In the genomic region with DNA sequence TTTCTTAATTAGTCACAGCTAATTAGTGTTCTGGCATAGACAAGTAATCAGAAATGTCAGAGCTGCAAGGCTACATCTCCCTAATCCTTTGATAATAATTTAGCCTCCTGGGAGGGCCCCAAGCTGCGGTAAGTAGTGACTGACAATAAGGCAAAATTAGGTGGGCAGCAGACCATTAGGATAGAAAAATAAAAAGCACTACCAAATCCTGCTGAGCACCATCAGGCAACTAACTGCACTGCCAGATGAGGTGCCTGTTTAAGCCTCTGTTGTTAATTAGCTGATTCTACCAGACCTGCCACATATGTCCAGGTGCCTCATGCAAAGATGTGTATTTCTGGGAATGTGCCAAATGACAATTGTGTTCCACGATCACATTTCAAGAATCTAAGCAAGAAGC, we compare ENCODE assay signal across 21 cellular contexts. TPM values are rescaled to one million over a fixed set of nuclear protein-coding genes. Genes with fewer than 3 reads are reported as not detected.
"Had no signal": no experiment of that assay in that cellular context is flagged by ENCODE, and none has a peak within 500 bp of the region (broad histone marks: within the 10 kb centered on the region; RNA-seq: fewer than 3 reads in every experiment).

No MANE protein-coding gene starts in this region.

- H3K4me3 ChIP-seq: body of pancreas, gastrocnemius medialis, heart right ventricle, left lung had no signal

- H3K9me3 ChIP-seq: body of pancreas, gastrocnemius medialis, heart right ventricle, left lung had no signal

- DNase-seq: activated CD4-positive, alpha-beta T cell treated with anti-CD3 and anti-CD28 coated beads, Interleukin-2, amount 10 ng/mL, durations not matched to agents 24 days and 14 days; amniotic stem cell; body of pancreas; central memory CD4-positive, alpha-beta T cell; cortex of kidney; effector memory CD4-positive, alpha-beta T cell; gastrocnemius medialis; heart right ventricle; left lung; natural killer cell; occipital lobe; stimulated activated CD4-positive, alpha-beta T cell treated with anti-CD3 and anti-CD28 coated beads, Interleukin-12 subunit alpha, Interleukin-12 subunit beta, amount 100 ng/mL, for 4 hours; stimulated activated naive CD4-positive, alpha-beta T cell treated with Interleukin-2 at 50 U/mL for 16 hours; trophoblast cell had no signal

- H3K27me3 Mint-ChIP-seq: activated CD4-positive, alpha-beta T cell treated with anti-CD3 and anti-CD28 coated beads, Interleukin-2, amount 10 ng/mL, durations not matched to agents 24 days and 14 days; memory B cell had no signal

- H3K4me3 Mint-ChIP-seq: activated CD4-positive, alpha-beta T cell treated with anti-CD3 and anti-CD28 coated beads, Interleukin-2, amount 10 ng/mL, durations not matched to agents 24 days and 14 days; memory B cell; natural killer cell had no signal

- H3K9me3 Mint-ChIP-seq: activated CD4-positive, alpha-beta T cell treated with anti-CD3 and anti-CD28 coated beads, Interleukin-2, amount 10 ng/mL, durations not matched to agents 24 days and 14 days; memory B cell had no signal

- H3K27ac Mint-ChIP-seq: activated CD4-positive, alpha-beta T cell treated with anti-CD3 and anti-CD28 coated beads, Interleukin-2, amount 10 ng/mL, durations not matched to agents 24 days and 14 days; activated naive CD4-positive, alpha-beta T cell treated with anti-CD3 and anti-CD28 coated beads, Interleukin-2, amount 50 U/mL, for 72 hours; memory B cell; natural killer cell had no signal

- H3K4me1 ChIP-seq: body of pancreas, gastrocnemius medialis, heart right ventricle, left lung had no signal

- H3K27ac ChIP-seq: body of pancreas, epithelial cell of prostate, gastrocnemius medialis, heart right ventricle, left lung, VCaP had no signal

- H3K27me3 ChIP-seq: body of pancreas, gastrocnemius medialis, heart right ventricle, left lung had no signal

- H3K36me3 Mint-ChIP-seq: activated naive CD4-positive, alpha-beta T cell treated with anti-CD3 and anti-CD28 coated beads, Interleukin-2, amount 50 U/mL, for 72 hours; memory B cell; natural killer cell had no signal

- H3K36me3 ChIP-seq: gastrocnemius medialis, heart right ventricle, left lung had no signal

- ATAC-seq: activated naive CD4-positive, alpha-beta T cell treated with anti-CD3 and anti-CD28 coated beads, Interleukin-2, amount 50 U/mL, for 72 hours; body of pancreas; gastrocnemius medialis; heart right ventricle; left lung; natural killer cell had no signal

- H3K4me1 Mint-ChIP-seq: activated CD4-positive, alpha-beta T cell treated with anti-CD3 and anti-CD28 coated beads, Interleukin-2, amount 10 ng/mL, durations not matched to agents 24 days and 14 days; memory B cell; natural killer cell had no signal

RNA-seq across cellular contexts. Expression of gene FEZF1, which starts 32.5 kb away (rescaled TPM):
- total RNA-seq: activated CD4-positive, alpha-beta T cell treated with anti-CD3 and anti-CD28 coated beads, Interleukin-2, amount 10 ng/mL, durations not matched to agents 24 days and 14 days; activated CD8-positive, alpha-beta memory T cell treated with anti-CD3 and anti-CD28 coated beads for 36 hours; activated naive CD4-positive, alpha-beta T cell treated with anti-CD3 and anti-CD28 coated beads, Interleukin-2, amount 50 U/mL, for 72 hours; body of pancreas; gastrocnemius medialis; heart right ventricle; left lung; natural killer cell; occipital lobe; pulmonary artery endothelial cell had no signal
- polyA plus RNA-seq: heart right ventricle, keratinocyte had no signal
